In the genomic region with DNA sequence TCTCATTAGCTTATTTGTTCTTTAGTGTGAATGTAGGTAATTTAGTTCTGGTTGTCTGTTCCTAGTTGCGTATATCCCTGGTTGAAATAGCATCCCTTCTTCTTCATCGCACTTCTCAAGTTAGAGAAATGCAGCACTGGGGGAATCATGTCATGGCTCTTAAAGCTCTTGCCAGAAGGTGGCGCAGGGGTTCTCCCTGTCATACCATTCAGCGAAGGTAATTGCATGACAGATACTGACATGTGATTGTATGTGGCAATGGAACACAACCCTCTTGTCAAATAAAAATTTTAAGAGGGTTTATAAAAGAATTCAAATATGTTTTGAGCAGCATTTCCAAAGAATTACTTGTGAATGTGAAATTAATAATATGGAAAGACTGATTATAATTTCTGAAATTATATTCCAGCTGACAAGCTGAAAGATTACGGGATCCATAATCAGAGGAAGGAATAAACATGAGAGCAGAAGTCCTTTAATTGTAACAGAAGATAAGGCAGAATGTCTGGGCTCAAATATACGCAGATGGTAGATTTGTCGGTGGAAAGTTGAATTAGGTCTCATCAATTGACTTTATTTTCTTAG, we compare ENCODE assay signal across 8 cellular contexts.
DNase-seq lines count a peak whose midpoint lies in the region; ATAC-seq, FAIRE-seq and TF ChIP-seq lines count a peak whose summit lies in the region.

No MANE protein-coding gene starts in this region.

- H3K4me3 ChIP-seq in fibroblast of mammary gland (ENCODE audit: control insufficient read depth, low read depth, low read length), result no peak overlapping the region
- H3K4me3 ChIP-seq in effector memory CD4-positive, alpha-beta T cell (ENCODE audit: insufficient read depth, low read depth, low read length, poor library complexity, severe bottlenecking), result no peak overlapping the region

- no peaks in the 10 kb centered on the region for H3K4me1 ChIP-seq in effector memory CD4-positive, alpha-beta T cell (ENCODE audit: control insufficient read depth, insufficient read depth, low read length, poor library complexity, severe bottlenecking)

- DNase-seq in COLO829 (ENCODE audit: low spot score), result peak; percentile 23
- no peak for DNase-seq in GM19239 (ENCODE audit: insufficient read length, low spot score)
- DNase-seq in NCI-H2227 (lab: John Stamatoyannopoulos, UW; ENCODE audit: unreplicated experiment), result peak; percentile 73
- DNase-seq in activated CD4-positive, alpha-beta T cell treated with anti-CD3 and anti-CD28 coated beads, Interleukin-2, amount 50 U/mL, for 1 hour, result peak; percentile 30
- peak; percentile 77 for DNase-seq in fibroblast of mammary gland (ENCODE audit: low read depth)
- DNase-seq in nucleus accumbens (lab: John Stamatoyannopoulos, UW), result peak in 49 of 56 donors; percentile 0 to 83 (median 26)
- DNase-seq in effector memory CD4-positive, alpha-beta T cell, result no peak

- no peaks in the 10 kb centered on the region for H3K9me3 ChIP-seq in effector memory CD4-positive, alpha-beta T cell (ENCODE audit: control insufficient read depth, low read length)

- peak; percentile 94 for TF ChIP-seq CTCF in fibroblast of mammary gland (conservative IDR thresholded peaks at IDR 0.05; ENCODE audit: control insufficient read depth, insufficient read depth, low read depth, low read length)

- H3K36me3 ChIP-seq in effector memory CD4-positive, alpha-beta T cell (ENCODE audit: control insufficient read depth, insufficient read depth, low read length), result no peaks in the 10 kb centered on the region

- peak; percentile 90 for ATAC-seq in HG03175 (IDR thresholded peaks at IDR 0.05; ENCODE audit: unreplicated experiment)

- H3K27me3 ChIP-seq in effector memory CD4-positive, alpha-beta T cell (replicated peaks; ENCODE audit: control insufficient read depth, insufficient read depth, low read length, poor library complexity, severe bottlenecking), result no peaks in the 10 kb centered on the region

- no peak overlapping the region for H3K27ac ChIP-seq in effector memory CD4-positive, alpha-beta T cell (ENCODE audit: insufficient read depth, low read length, poor library complexity, severe bottlenecking)

- peak; percentile 28 for FAIRE-seq in GM19239 (lab: Jason Lieb, UNC)

Comparison
In these comparisons a context has a peak if more than half of its experiments do, and no peak if none do; other contexts are left out.
1. DNase-seq: peak in COLO829 (single experiment), NCI-H2227 (single experiment), activated CD4-positive, alpha-beta T cell treated with anti-CD3 and anti-CD28 coated beads, Interleukin-2, amount 50 U/mL, for 1 hour (single experiment), fibroblast of mammary gland (single experiment) and nucleus accumbens (49 of 56); none in GM19239 (single experiment) and effector memory CD4-positive, alpha-beta T cell (0 of 3).